Comparison of ENCODE assay signal across 10 cellular contexts in genomic region chr7:151313857-151314256, GRCh38. TPM values are rescaled to one million over a fixed set of nuclear protein-coding genes. Genes with fewer than 3 reads are reported as not detected.
DNase-seq lines count a peak whose midpoint lies in the region; ATAC-seq, FAIRE-seq and TF ChIP-seq lines count a peak whose summit lies in the region.
"Had no signal": no experiment of that assay in that cellular context is flagged by ENCODE, and none has a peak within 500 bp of the region (broad histone marks: within the 10 kb centered on the region; RNA-seq: fewer than 3 reads in every experiment).

No MANE protein-coding gene starts in this region.

- FAIRE-seq in GM12891 (lab: Jason Lieb, UNC), result peak; percentile 26
- FAIRE-seq: endothelial cell of umbilical vein had no signal

- H3K4me1 ChIP-seq in foreskin keratinocyte, result no peaks in the 10 kb centered on the region

- H3K9me3 Mint-ChIP-seq in nephron progenitor cell, result peaks cover 25% of the 10 kb centered on the region

- peaks cover 17% of the 10 kb centered on the region for H3K4me1 Mint-ChIP-seq in nephron progenitor cell

- no peak for TF ChIP-seq CTCF in RWPE1 (conservative IDR thresholded peaks at IDR 0.05; ENCODE audit: low read depth)
- TF ChIP-seq CTCF in foreskin keratinocyte (conservative IDR thresholded peaks at IDR 0.05), result no peak
- TF ChIP-seq CTCF in nephron progenitor cell (IDR thresholded peaks at IDR 0.05), result no peak

- H3K27ac Mint-ChIP-seq in nephron progenitor cell, result no peak overlapping the region

- POLR2A ChIA-PET in RWPE1 (lab: Yijun Ruan, JAX; ENCODE audit: low non-redundant PET), result no interaction called here

- H3K27ac ChIP-seq in RWPE1 (peak overlapping the region; percentile 17; the same call in 1 of the 2 replicates), foreskin keratinocyte (no peak overlapping the region)
- H3K27ac ChIP-seq: SK-N-MC had no signal

- H3K4me3 Mint-ChIP-seq in nephron progenitor cell, result no peak overlapping the region

- no peak for DNase-seq in GM12891 (ENCODE audit: insufficient read length, low spot score)
- no peak for DNase-seq in RWPE1 (ENCODE audit: low spot score)
- DNase-seq in foreskin keratinocyte, result no peak
- DNase-seq in posterior vena cava (ENCODE audit: low spot score), result peak; percentile 91
- no peak for DNase-seq in nephron progenitor cell
- DNase-seq: NCI-H187 treated with DMSO at 0.1 percent for 48 hours had no signal

- H3K36me3 Mint-ChIP-seq in nephron progenitor cell (ENCODE audit: low read depth), result peaks cover 4% of the 10 kb centered on the region

- ATAC-seq in foreskin keratinocyte, result peak; percentile 52
- ATAC-seq in HG03139 (IDR thresholded peaks at IDR 0.05; ENCODE audit: unreplicated experiment), result no peak
- ATAC-seq in HG02973 (IDR thresholded peaks at IDR 0.05; ENCODE audit: unreplicated experiment), result no peak

- H3K27me3 Mint-ChIP-seq in nephron progenitor cell (ENCODE audit: low read depth, poor library complexity), result peaks cover 6% of the 10 kb centered on the region

- peaks cover 3% of the 10 kb centered on the region for H3K27me3 ChIP-seq in foreskin keratinocyte

- CTCF ChIA-PET in RWPE1 (lab: Yijun Ruan, JAX), result no interaction called here

- intact Hi-C loops in posterior vena cava (cut with DNase I), result no loop called here

- no peak for TF ChIP-seq POLR2A in GM12891 (IDR thresholded peaks at IDR 0.05; ENCODE audit: low read depth, low read length)

TF ChIP-seq in GM12891, 5 proteins besides CTCF, POLR2A, EP300 and RAD21:
- no peak for TF ChIP-seq POU2F2 (IDR thresholded peaks at IDR 0.05; ENCODE audit: low read depth, low read length)
- no peak for TF ChIP-seq PAX5 (IDR thresholded peaks at IDR 0.05; ENCODE audit: insufficient read depth, low read length, severe bottlenecking)
- TF ChIP-seq SPI1 (IDR thresholded peaks at IDR 0.05; ENCODE audit: low read depth, low read length), result no peak
- TF ChIP-seq POLR2AphosphoS5 (IDR thresholded peaks at IDR 0.05; ENCODE audit: low read depth, low read length), result no peak
- TF ChIP-seq TAF1 (IDR thresholded peaks at IDR 0.05; ENCODE audit: low read depth, low read length), result no peak

RNA-seq across cellular contexts. Expression of gene NUB1, which starts 27.8 kb away (rescaled TPM):
- 40.5 TPM for polyA plus RNA-seq in GM12891 (2012; ENCODE audit: low read depth, missing spikeins)
- 31.6 and 32.3 TPM in 2 replicates for total RNA-seq in foreskin keratinocyte
- 21.5 and 22.0 TPM in 2 replicates for polyA plus RNA-seq in foreskin keratinocyte
- total RNA-seq in posterior vena cava, result 10 to 100 TPM; 33.0 to 37.9 TPM
